12 cellular contexts compared by ENCODE assay signal in genomic region chr1:205593967-205594366, GRCh38. TPM values are rescaled to one million over a fixed set of nuclear protein-coding genes. Genes with fewer than 3 reads are reported as not detected.
DNase-seq lines count a peak whose midpoint lies in the region; ATAC-seq and TF ChIP-seq lines count a peak whose summit lies in the region.
"Had no signal": no experiment of that assay in that cellular context is flagged by ENCODE, and none has a peak within 500 bp of the region (broad histone marks: within the 10 kb centered on the region; RNA-seq: fewer than 3 reads in every experiment).

No MANE protein-coding gene starts in this region.

- peak overlapping the region; percentile 66 for H3K4me3 Mint-ChIP-seq in activated naive CD4-positive, alpha-beta T cell treated with anti-CD3 and anti-CD28 coated beads, Interleukin-2, amount 10 ng/mL, durations not matched to agents 7 days and 5 days

- peaks cover 58% of the 10 kb centered on the region for H3K4me1 Mint-ChIP-seq in activated naive CD4-positive, alpha-beta T cell treated with anti-CD3 and anti-CD28 coated beads, Interleukin-2, amount 10 ng/mL, durations not matched to agents 7 days and 5 days

- H3K27ac ChIP-seq in MM.1S (ENCODE audit: low read length), result no peak overlapping the region
- peak overlapping the region in 37 of 59 donors; percentile 1 to 83 (median 43) for H3K27ac ChIP-seq in dorsolateral prefrontal cortex
- no peak overlapping the region for H3K27ac ChIP-seq in smooth muscle cell (ENCODE audit: low read depth)
- H3K27ac ChIP-seq: brain microvascular endothelial cell had no signal

- peaks cover 6% of the 10 kb centered on the region; the same call in 1 of the 2 replicates for H3F3A ChIP-seq in MM.1S (ENCODE audit: insufficient read depth, low read length)
- H3F3A ChIP-seq in smooth muscle cell (ENCODE audit: low read depth), result no peaks in the 10 kb centered on the region

- H2AFZ ChIP-seq in MM.1S (ENCODE audit: low read length), result no peak overlapping the region
- no peak overlapping the region for H2AFZ ChIP-seq in smooth muscle cell (ENCODE audit: low read depth)

- H4K20me1 ChIP-seq in MM.1S (ENCODE audit: insufficient read depth, low read length) (no peaks in the 10 kb centered on the region), smooth muscle cell (ENCODE audit: low read depth) (no peaks in the 10 kb centered on the region)

- H3K9ac ChIP-seq in MM.1S (ENCODE audit: low read length) (no peak overlapping the region), smooth muscle cell (ENCODE audit: low read depth) (no peak overlapping the region)

- peaks cover 9% of the 10 kb centered on the region for H3K27me3 Mint-ChIP-seq in activated naive CD4-positive, alpha-beta T cell treated with anti-CD3 and anti-CD28 coated beads, Interleukin-2, amount 10 ng/mL, durations not matched to agents 7 days and 5 days

- H3K79me2 ChIP-seq in MM.1S (ENCODE audit: low read length), result no peaks in the 10 kb centered on the region
- H3K79me2 ChIP-seq in smooth muscle cell (ENCODE audit: low read depth), result no peaks in the 10 kb centered on the region

- H3K4me3 ChIP-seq in MM.1S (ENCODE audit: low read length), result no peak overlapping the region
- no peak overlapping the region for H3K4me3 ChIP-seq in dorsolateral prefrontal cortex
- no peak overlapping the region for H3K4me3 ChIP-seq in smooth muscle cell
- H3K4me3 ChIP-seq: pancreas had no signal

- H3K9me2 ChIP-seq in MM.1S (replicated peaks; ENCODE audit: insufficient read depth, low read length), result no peaks in the 10 kb centered on the region

- peaks cover 15% of the 10 kb centered on the region for H3K27me3 ChIP-seq in MM.1S (replicated peaks; ENCODE audit: insufficient read depth, low read length)
- H3K27me3 ChIP-seq in dorsolateral prefrontal cortex, result no peaks in the 10 kb centered on the region
- no peaks in the 10 kb centered on the region for H3K27me3 ChIP-seq in smooth muscle cell (ENCODE audit: low read depth)
- H3K27me3 ChIP-seq: brain microvascular endothelial cell, pancreas had no signal

- TF ChIP-seq CTCF in MM.1S (IDR thresholded peaks at IDR 0.05; ENCODE audit: low read length) (no peak), dorsolateral prefrontal cortex (IDR thresholded peaks at IDR 0.05 in 54 of 56, conservative IDR thresholded peaks at IDR 0.05 in 2 of 56; ENCODE audit: low read depth in 1 of 56, partially characterized antibody in 56 of 56) (no peak), smooth muscle cell (IDR thresholded peaks at IDR 0.05; ENCODE audit: borderline replicate concordance, insufficient read depth, poor library complexity, severe bottlenecking) (no peak)

- ATAC-seq in GM18519 (IDR thresholded peaks at IDR 0.05; ENCODE audit: low FRiP score, unreplicated experiment), result no peak
- ATAC-seq: pancreas had no signal

- intact Hi-C loops in dorsolateral prefrontal cortex (cut with DNase I), result loop anchor here (5.0 kb wide), 3 partner anchors 38 to 118 kb away; partner anchors contain the start of gene ELK4 (in 1 of the 2)

- H3K36me3 Mint-ChIP-seq in activated naive CD4-positive, alpha-beta T cell treated with anti-CD3 and anti-CD28 coated beads, Interleukin-2, amount 10 ng/mL, durations not matched to agents 7 days and 5 days, result peaks cover 30% of the 10 kb centered on the region

- H3K9me3 ChIP-seq in MM.1S (replicated peaks; ENCODE audit: insufficient read depth, low read length) (no peaks in the 10 kb centered on the region), smooth muscle cell (replicated peaks; ENCODE audit: low read depth) (no peaks in the 10 kb centered on the region)
- H3K9me3 ChIP-seq: pancreas had no signal

- H3K4me2 ChIP-seq in MM.1S (ENCODE audit: low read depth, low read length), result peak overlapping the region; percentile 54
- no peak overlapping the region for H3K4me2 ChIP-seq in smooth muscle cell

- 59% methylated on average over 6 of the region's 6 CpGs for WGBS in smooth muscle cell (ENCODE audit: low lambda C conversion rate)

- H3K27ac Mint-ChIP-seq in activated naive CD4-positive, alpha-beta T cell treated with anti-CD3 and anti-CD28 coated beads, Interleukin-2, amount 10 ng/mL, durations not matched to agents 7 days and 5 days, result peak overlapping the region; percentile 93

- CTCF ChIA-PET in activated naive CD4-positive, alpha-beta T cell treated with anti-CD3 and anti-CD28 coated beads, Interleukin-2, amount 10 ng/mL, durations not matched to agents 7 days and 5 days (lab: Charles Lee), result interaction anchor here (0.6 to 9.7 kb wide), 7 partner anchors 7 to 384 kb away, joined by 3 to 337 read pairs (median 16); partner anchors contain the start of gene ELK4

- no peaks in the 10 kb centered on the region for H3K9me3 Mint-ChIP-seq in activated naive CD4-positive, alpha-beta T cell treated with anti-CD3 and anti-CD28 coated beads, Interleukin-2, amount 10 ng/mL, durations not matched to agents 7 days and 5 days

- H3K4me1 ChIP-seq in MM.1S (ENCODE audit: low read length) (peaks cover 14% of the 10 kb centered on the region), smooth muscle cell (ENCODE audit: low read depth) (no peaks in the 10 kb centered on the region)

- H3K36me3 ChIP-seq in MM.1S (replicated peaks; ENCODE audit: insufficient read depth, low read length) (no peaks in the 10 kb centered on the region), smooth muscle cell (ENCODE audit: low read depth) (no peaks in the 10 kb centered on the region)
- H3K36me3 ChIP-seq: brain microvascular endothelial cell, pancreas had no signal

- DNase-seq in activated naive CD4-positive, alpha-beta T cell treated with anti-CD3 and anti-CD28 coated beads, Interleukin-2, amount 10 ng/mL, durations not matched to agents 7 days and 5 days, result no peak
- no peak for DNase-seq in activated naive CD4-positive, alpha-beta T cell (lab: John Stamatoyannopoulos, UW)
- DNase-seq in MM.1S (no peak), dorsolateral prefrontal cortex (no peak), NCI-H1694 (lab: John Stamatoyannopoulos, UW) (no peak), smooth muscle cell (lab: John Stamatoyannopoulos, UW; ENCODE audit: unreplicated experiment) (no peak)
- DNase-seq in stimulated activated CD8-positive, alpha-beta memory T cell treated with anti-CD3 and anti-CD28 coated beads, Interleukin-4, amount 100 ng/mL, for 48 hours, result peak; percentile 24
- DNase-seq: brain microvascular endothelial cell, NCI-H2029 treated with DMSO at 0.1 percent for 48 hours, OCI-M1 had no signal

RNA-seq across cellular contexts. Expression of gene ELK4, which starts 37.8 kb away (rescaled TPM):
- total RNA-seq in dorsolateral prefrontal cortex (10 to 100 TPM; 27.6 to 72.4 (median 41.6) TPM), smooth muscle cell (15.5 and 16.6 TPM in 2 replicates)
- polyA plus RNA-seq in smooth muscle cell, result 3.6 and 3.7 TPM in 2 replicates

Comparison
In these comparisons a context has a peak if more than half of its experiments do, and no peak if none do; other contexts are left out.
1. H3K27ac ChIP-seq: peak in dorsolateral prefrontal cortex (37 of 59); none in MM.1S (single experiment) and smooth muscle cell (single experiment).